In genomic region chr21:40371329-40371728, GRCh38 we compare ENCODE assay signal across 6 cellular contexts.
"Had no signal": no experiment of that assay in that cellular context is flagged by ENCODE, and none has a peak within 500 bp of the region (broad histone marks: within the 10 kb centered on the region; RNA-seq: fewer than 3 reads in every experiment).

No MANE protein-coding gene starts in this region.

- H3K4me3 ChIP-seq: K562 had no signal

- DNase-seq: IMR-90, KBM-7, KG1 had no signal

- H3K27ac ChIP-seq: HL-60 had no signal

- ATAC-seq: HepG2, K562 had no signal
